Comparison of ENCODE assay signal across 13 cellular contexts in the genomic region with DNA sequence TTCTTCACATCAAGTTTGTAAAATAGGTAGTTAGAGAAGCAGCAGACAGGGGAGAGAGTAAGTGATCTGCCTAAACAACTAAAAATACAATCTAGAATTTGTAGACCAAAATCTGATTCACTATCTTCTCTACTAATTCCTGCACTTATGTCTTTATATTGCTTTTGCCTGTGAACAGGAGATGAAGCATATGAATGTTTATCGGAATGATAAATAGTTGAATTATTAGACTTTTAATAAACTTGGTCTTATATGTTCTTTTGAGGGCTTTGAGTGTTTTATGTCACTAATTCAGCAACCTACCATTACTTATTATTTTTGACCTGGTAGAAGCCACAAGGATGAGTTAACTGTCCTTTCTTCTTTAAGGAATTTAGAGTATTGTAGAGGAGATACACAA. TPM values are rescaled to one million over a fixed set of nuclear protein-coding genes. Genes with fewer than 3 reads are reported as not detected.
DNase-seq lines count a peak whose midpoint lies in the region; ATAC-seq and TF ChIP-seq lines count a peak whose summit lies in the region.
"Had no signal": no experiment of that assay in that cellular context is flagged by ENCODE, and none has a peak within 500 bp of the region (broad histone marks: within the 10 kb centered on the region; RNA-seq: fewer than 3 reads in every experiment).

No MANE protein-coding gene starts in this region.

- H3K9ac ChIP-seq in ES-I3 (ENCODE audit: low read depth, low read length) (peak overlapping the region; percentile 94; the same call in 1 of the 2 replicates), MM.1S (ENCODE audit: low read length) (no peak overlapping the region), endodermal cell (ENCODE audit: extremely low read depth, low read length, poor library complexity, severe bottlenecking) (peak overlapping the region; percentile 89)

- H3K27ac ChIP-seq in MM.1S (ENCODE audit: low read length) (no peak overlapping the region), endodermal cell (ENCODE audit: low read depth, low read length) (no peak overlapping the region), brain microvascular endothelial cell (no peak overlapping the region)
- H3K27ac ChIP-seq: epithelial cell of prostate had no signal

- in situ Hi-C loops in GM13976 (cut with MboI; ENCODE audit: low sequenced_read_pairs, unreplicated experiment) (no loop called here), brain microvascular endothelial cell (cut with HindIII; ENCODE audit: low pct_ligation_motif_present, low sequenced_read_pairs) (no loop called here)

- H2AFZ ChIP-seq in MM.1S (ENCODE audit: low read length) (no peak overlapping the region), neuron (ENCODE audit: low read depth, low read length) (no peak overlapping the region)

- no peak for DNase-seq in MM.1S
- DNase-seq in endodermal cell = no peak
- no peak for DNase-seq in GM13976 (ENCODE audit: low spot score)
- no peak for DNase-seq in brain microvascular endothelial cell
- DNase-seq: activated CD4-positive, alpha-beta T cell treated with anti-CD3 and anti-CD28 coated beads, Interleukin-2, amount 50 U/mL, for 4 hours; CD4-positive, alpha-beta memory T cell; T-helper 2 cell had no signal

- H3K4me3 Mint-ChIP-seq in endodermal cell = no peak overlapping the region

- H3K36me3 ChIP-seq in ES-I3 (ENCODE audit: insufficient read depth, low read length) (peaks cover 12% of the 10 kb centered on the region), MM.1S (replicated peaks; ENCODE audit: insufficient read depth, low read length) (no peaks in the 10 kb centered on the region; the same call in 1 of the 2 replicates), endodermal cell (ENCODE audit: control insufficient read depth, insufficient read depth, low read length) (peaks cover 23% of the 10 kb centered on the region), neuron (ENCODE audit: insufficient read depth, low read length) (peaks cover 15% of the 10 kb centered on the region), brain microvascular endothelial cell (replicated peaks) (peaks cover 5% of the 10 kb centered on the region)

- no peaks in the 10 kb centered on the region for H3F3A ChIP-seq in MM.1S (ENCODE audit: insufficient read depth, low read length)

- peaks cover 70% of the 10 kb centered on the region for H3K79me2 ChIP-seq in MM.1S (ENCODE audit: low read length)

- TF ChIP-seq CTCF in MM.1S (IDR thresholded peaks at IDR 0.05; ENCODE audit: low read length) = no peak
- TF ChIP-seq CTCF in endodermal cell (conservative IDR thresholded peaks at IDR 0.05) = no peak
- no peak for TF ChIP-seq CTCF in GM13976 (IDR thresholded peaks at IDR 0.05; ENCODE audit: borderline replicate concordance, control extremely low read depth, extremely low read depth, insufficient read depth, missing control alignments)
- no peak for TF ChIP-seq CTCF in brain microvascular endothelial cell (IDR thresholded peaks at IDR 0.05; ENCODE audit: low read depth, low read length, missing control alignments)

- ATAC-seq in HG03469 (IDR thresholded peaks at IDR 0.05; ENCODE audit: unreplicated experiment) (no peak), HG02642 (IDR thresholded peaks at IDR 0.05; ENCODE audit: poor library complexity, unreplicated experiment) (no peak)
- ATAC-seq: sciatic nerve had no signal

- H3K4me1 ChIP-seq in ES-I3 (ENCODE audit: insufficient read depth, low read length) (peaks cover 15% of the 10 kb centered on the region), MM.1S (ENCODE audit: low read length) (peaks cover 19% of the 10 kb centered on the region), endodermal cell (ENCODE audit: control insufficient read depth, insufficient read depth, low read length) (peaks cover 5% of the 10 kb centered on the region), neuron (ENCODE audit: insufficient read depth, low read length) (peaks cover 22% of the 10 kb centered on the region)

- no peak overlapping the region for H3K27ac Mint-ChIP-seq in endodermal cell
- H3K27ac Mint-ChIP-seq: CD4-positive, alpha-beta memory T cell had no signal

- H3K4me1 Mint-ChIP-seq in endodermal cell = peaks cover 31% of the 10 kb centered on the region

- peaks cover 30% of the 10 kb centered on the region for H3K36me3 Mint-ChIP-seq in endodermal cell (ENCODE audit: low read depth)

- no peaks in the 10 kb centered on the region for H3K27me3 Mint-ChIP-seq in endodermal cell (ENCODE audit: insufficient read depth)
- H3K27me3 Mint-ChIP-seq: CD4-positive, alpha-beta memory T cell had no signal

- H3K9me3 Mint-ChIP-seq in endodermal cell = no peaks in the 10 kb centered on the region
- H3K9me3 Mint-ChIP-seq: CD4-positive, alpha-beta memory T cell had no signal

- H3K27me3 ChIP-seq in MM.1S (replicated peaks; ENCODE audit: insufficient read depth, low read length) (no peaks in the 10 kb centered on the region), endodermal cell (ENCODE audit: control insufficient read depth, insufficient read depth, low read length, poor library complexity, severe bottlenecking) (no peaks in the 10 kb centered on the region), neuron (ENCODE audit: insufficient read depth, low read length) (no peaks in the 10 kb centered on the region), brain microvascular endothelial cell (replicated peaks) (no peaks in the 10 kb centered on the region)

- H3K9me2 ChIP-seq in MM.1S (replicated peaks; ENCODE audit: insufficient read depth, low read length) = no peaks in the 10 kb centered on the region

- no peaks in the 10 kb centered on the region for H4K20me1 ChIP-seq in MM.1S (ENCODE audit: insufficient read depth, low read length)

- H3K4me2 ChIP-seq in MM.1S (ENCODE audit: low read depth, low read length) = peak overlapping the region; percentile 79

- WGBS in endodermal cell (ENCODE audit: insufficient coverage in 1 of 2, insufficient read length in 1 of 2), 2 experiments = 100% methylated on average over 1 of the region's 1 CpG; no CpG with 5 or more reads in 1 of the 2 experiments

- H3K9me3 ChIP-seq in ES-I3 (ENCODE audit: control insufficient read depth, insufficient read depth, low read length) (no peaks in the 10 kb centered on the region), MM.1S (replicated peaks; ENCODE audit: insufficient read depth, low read length) (no peaks in the 10 kb centered on the region), endodermal cell (ENCODE audit: control insufficient read depth, low read length) (peaks cover 6% of the 10 kb centered on the region), neuron (ENCODE audit: low read length) (peaks cover 2% of the 10 kb centered on the region)

- H3K4me3 ChIP-seq in MM.1S (ENCODE audit: low read length) (peak overlapping the region; percentile 72; the same call in 1 of the 2 replicates), endodermal cell (ENCODE audit: low read length) (peak overlapping the region; percentile 99), neuron (ENCODE audit: low read length) (peak overlapping the region; percentile 75), brain microvascular endothelial cell (ENCODE audit: low read depth, low read length) (no peak overlapping the region)

RNA-seq across cellular contexts. Expression of gene DESI2, which starts 2.3 kb away (rescaled TPM):
- total RNA-seq in endodermal cell = 10 to 100 TPM; 50.0 to 50.2 TPM
- polyA plus RNA-seq in endodermal cell (2013, experiment 1 of 2) = 47.3 TPM
- polyA plus RNA-seq in endodermal cell (2013, experiment 2 of 2) = 48.9 TPM
